ENCODE assay signal across 8 cellular contexts in the genomic region with DNA sequence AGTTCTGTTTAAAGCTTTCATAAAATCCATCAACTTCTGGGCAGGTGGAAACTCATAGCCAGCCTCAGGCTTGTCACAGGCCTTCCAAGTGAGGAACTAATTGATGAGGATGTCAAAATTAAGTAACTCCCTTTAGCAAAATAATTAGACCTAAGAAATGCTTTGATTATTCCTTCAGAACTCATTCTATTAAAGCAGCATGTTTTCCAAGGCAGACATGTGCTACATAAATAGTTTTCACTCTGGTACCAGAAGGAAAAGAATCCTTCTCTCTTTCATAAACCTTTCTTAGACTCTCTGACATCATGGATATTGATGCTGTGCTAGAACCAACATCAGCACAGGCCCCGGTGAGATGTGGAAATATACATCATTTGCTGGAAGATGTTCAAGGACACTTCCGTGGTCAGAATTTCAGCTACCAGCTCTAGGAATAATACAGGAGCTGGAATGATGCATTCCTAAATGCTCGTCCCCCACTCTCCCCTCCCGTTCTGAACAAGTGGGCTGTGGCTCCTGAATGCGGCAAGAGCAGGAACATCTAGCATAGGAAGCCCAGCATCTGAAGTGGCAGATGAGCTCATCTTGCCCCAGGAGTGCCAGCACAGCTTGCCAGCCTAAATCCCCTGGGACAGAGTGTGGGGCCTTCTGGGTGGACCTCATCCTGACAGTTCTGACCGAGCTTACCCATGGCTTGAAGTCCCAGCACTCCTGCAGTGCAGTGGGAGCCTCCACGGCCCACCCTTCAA.
A peak's percentile ranks its signal among the peaks of the same experiment; 100 is the strongest.
DNase-seq lines count a peak whose midpoint lies in the region; ATAC-seq and TF ChIP-seq lines count a peak whose summit lies in the region.

No MANE protein-coding gene starts in this region.

- in situ Hi-C loops in ACHN (cut with HindIII; ENCODE audit: low pct_ligation_motif_present, low pct_unique_long_range_greater_than_20kb, low sequenced_read_pairs): no loop called here

- ATAC-seq in effector memory CD8-positive, alpha-beta T cell (replicated peaks): no peak
- ATAC-seq in GM18520 (IDR thresholded peaks at IDR 0.05; ENCODE audit: unreplicated experiment) (no peak), GM18505 (IDR thresholded peaks at IDR 0.05; ENCODE audit: unreplicated experiment) (no peak)

- H3K27ac Mint-ChIP-seq in effector memory CD8-positive, alpha-beta T cell: no peak overlapping the region

- H3K4me1 Mint-ChIP-seq in effector memory CD8-positive, alpha-beta T cell (ENCODE audit: low read depth in 2 of 2): peaks cover 8 to 12% of the 10 kb centered on the region in 2 donors

- peak; percentile 78 for DNase-seq in ACHN
- peak; percentile 81 for DNase-seq in NCI-H2029 (lab: John Stamatoyannopoulos, UW)
- DNase-seq in dedifferentiated amniotic fluid mesenchymal stem cell (ENCODE audit: extremely low spot score): peak; percentile 76
- peak; percentile 27 for DNase-seq in mucosa of gallbladder (ENCODE audit: low spot score)
- no peak for DNase-seq in effector memory CD8-positive, alpha-beta T cell
- no peak for DNase-seq in activated naive CD4-positive, alpha-beta T cell (lab: John Stamatoyannopoulos, UW)

- H3K36me3 Mint-ChIP-seq in effector memory CD8-positive, alpha-beta T cell (ENCODE audit: insufficient read depth): no peaks in the 10 kb centered on the region

- H3K4me3 Mint-ChIP-seq in effector memory CD8-positive, alpha-beta T cell: no peak overlapping the region

- H3K27me3 Mint-ChIP-seq in effector memory CD8-positive, alpha-beta T cell: peaks cover 12 to 18% of the 10 kb centered on the region in 2 donors

- no peaks in the 10 kb centered on the region for H3K9me3 Mint-ChIP-seq in effector memory CD8-positive, alpha-beta T cell

- no peak for TF ChIP-seq POLR2A in GM18505 (IDR thresholded peaks at IDR 0.05; ENCODE audit: borderline replicate concordance, extremely low read depth, insufficient read depth, insufficient read length)

Comparison
In these comparisons a context has a peak if more than half of its experiments do, and no peak if none do; other contexts are left out.
1. DNase-seq: peak in ACHN (single experiment), NCI-H2029 (single experiment), dedifferentiated amniotic fluid mesenchymal stem cell (single experiment) and mucosa of gallbladder (single experiment); none in effector memory CD8-positive, alpha-beta T cell (0 of 3) and activated naive CD4-positive, alpha-beta T cell (0 of 4).